9 cellular contexts compared by ENCODE assay signal in genomic region chr17:83195330-83196087, GRCh38.
DNase-seq lines count a peak whose midpoint lies in the region; ATAC-seq and TF ChIP-seq lines count a peak whose summit lies in the region.
"Had no signal": no experiment of that assay in that cellular context is flagged by ENCODE, and none has a peak within 500 bp of the region (broad histone marks: within the 10 kb centered on the region; RNA-seq: fewer than 3 reads in every experiment).

No MANE protein-coding gene starts in this region.

- intact Hi-C loops in IMR-90 (cut with micrococcal nuclease): no loop called here
- intact Hi-C loops in esophagus muscularis mucosa (cut with DNase I): no loop called here
- intact Hi-C loops in OCI-LY7 (cut with micrococcal nuclease; ENCODE audit: unreplicated experiment): no loop called here

- peak overlapping the region; percentile 32 for H3K4me3 Mint-ChIP-seq in natural killer cell treated with Interleukin-12 subunit alpha and Interleukin-12 subunit beta and Interleukin-15 and Interleukin-18, amount 100 ng/mL, for 72 hours

- H4K8ac ChIP-seq in IMR-90 (ENCODE audit: low read depth in 2 of 2, low read length in 2 of 2): no peak overlapping the region

- in situ Hi-C loops in IMR-90 (cut with MboI; ENCODE audit: low sequenced_read_pairs): no loop called here

- no peak for TF ChIP-seq CTCF in IMR-90 (conservative IDR thresholded peaks at IDR 0.05; ENCODE audit: low read depth, low read length)
- TF ChIP-seq CTCF in esophagus muscularis mucosa (IDR thresholded peaks at IDR 0.05): peak in 1 of 3 experiments; percentile 30
- no peak for TF ChIP-seq CTCF in OCI-LY7 (conservative IDR thresholded peaks at IDR 0.05; ENCODE audit: low read length)

- no peak for TF ChIP-seq EP300 in esophagus muscularis mucosa (IDR thresholded peaks at IDR 0.05)

- H3K9me3 ChIP-seq in IMR-90 (ENCODE audit: control insufficient read depth, insufficient read depth, low read length): no peaks in the 10 kb centered on the region; the same call in 1 of the 2 replicates
- no peaks in the 10 kb centered on the region for H3K9me3 ChIP-seq in esophagus muscularis mucosa
- H3K9me3 ChIP-seq in OCI-LY7 (ENCODE audit: low read length): no peaks in the 10 kb centered on the region

- BruUV-seq in IMR-90 (replicated peaks; lab: Mats Ljungman, UMichigan): no TSS peak
- BruUV-seq in OCI-LY7 (replicated peaks; lab: Mats Ljungman, UMichigan): no TSS peak

- DNase-seq in AG08396 (ENCODE audit: low spot score) (peak; percentile 81), IMR-90 (no peak), esophagus muscularis mucosa (ENCODE audit: extremely low spot score) (no peak), NCI-H1436 treated with DMSO at 0.1 percent for 48 hours (lab: John Stamatoyannopoulos, UW) (no peak), cerebellar cortex (ENCODE audit: low spot score) (no peak), OCI-LY7 (ENCODE audit: low spot score) (no peak), NCI-H1417 (lab: John Stamatoyannopoulos, UW) (no peak)
- peak; percentile 61 for DNase-seq in natural killer cell treated with Interleukin-12 subunit alpha and Interleukin-12 subunit beta and Interleukin-15 and Interleukin-18, amount 100 ng/mL, for 72 hours (ENCODE audit: low spot score)
- DNase-seq: DMS 273 treated with DMSO at 0.1 percent for 48 hours had no signal

- H3K27me3 ChIP-seq in IMR-90 (ENCODE audit: control insufficient read depth, insufficient read depth, low read length): peaks cover 5% of the 10 kb centered on the region; the same call in 1 of the 2 replicates
- H3K27me3 ChIP-seq in esophagus muscularis mucosa: no peaks in the 10 kb centered on the region

- H3K27ac ChIP-seq in IMR-90 (ENCODE audit: insufficient read depth, low read length) (no peak overlapping the region), esophagus muscularis mucosa (replicated peaks in 1 of 4) (peak overlapping the region; percentile 54 to 69 (median 66)), OCI-LY7 (ENCODE audit: low read depth, low read length, poor library complexity, severe bottlenecking) (no peak overlapping the region)

- H3K4me2 ChIP-seq in IMR-90 (ENCODE audit: low read depth, low read length) (no peak overlapping the region), OCI-LY7 (ENCODE audit: low read length) (no peak overlapping the region)

- CTCF ChIA-PET in IMR-90 (lab: Yijun Ruan, JAX) (no interaction called here), OCI-LY7 (lab: Charles Lee; ENCODE audit: unreplicated experiment) (no interaction called here)

- no peak for TF ChIP-seq POLR2A in IMR-90 (IDR thresholded peaks at IDR 0.05; ENCODE audit: low read depth, low read length)
- TF ChIP-seq POLR2A in esophagus muscularis mucosa (IDR thresholded peaks at IDR 0.05; ENCODE audit: low read depth): no peak

- no peaks in the 10 kb centered on the region for H3K36me3 Mint-ChIP-seq in natural killer cell treated with Interleukin-12 subunit alpha and Interleukin-12 subunit beta and Interleukin-15 and Interleukin-18, amount 100 ng/mL, for 72 hours

- H3K14ac ChIP-seq in IMR-90 (replicated peaks; ENCODE audit: low read depth, low read length): no peak overlapping the region

- dilution Hi-C loops in IMR-90 (cut with HindIII; ENCODE audit: low sequenced_read_pairs, unreplicated experiment): no loop called here

- no peak overlapping the region for H2BK5ac ChIP-seq in IMR-90 (ENCODE audit: low read depth, low read length, poor library complexity, severe bottlenecking)

- H3K9me3 Mint-ChIP-seq in natural killer cell treated with Interleukin-12 subunit alpha and Interleukin-12 subunit beta and Interleukin-15 and Interleukin-18, amount 100 ng/mL, for 72 hours: no peaks in the 10 kb centered on the region

- no peaks in the 10 kb centered on the region for H3K9me1 ChIP-seq in IMR-90 (ENCODE audit: insufficient read depth, low read length)

- H4K20me1 ChIP-seq in IMR-90 (ENCODE audit: insufficient read depth, low read length) (no peaks in the 10 kb centered on the region), OCI-LY7 (ENCODE audit: insufficient read depth, low read length) (no peaks in the 10 kb centered on the region)

- H3K4me1 ChIP-seq in IMR-90 (ENCODE audit: control insufficient read depth, insufficient read depth, low read length) (peaks cover 12% of the 10 kb centered on the region), esophagus muscularis mucosa (peaks cover 32 to 63% (median 46%) of the 10 kb centered on the region in 4 donors), OCI-LY7 (ENCODE audit: insufficient read depth, low read length, poor library complexity, severe bottlenecking) (peaks cover 38% of the 10 kb centered on the region)

- H3K4me1 Mint-ChIP-seq in natural killer cell treated with Interleukin-12 subunit alpha and Interleukin-12 subunit beta and Interleukin-15 and Interleukin-18, amount 100 ng/mL, for 72 hours (ENCODE audit: low read depth in 2 of 2): peaks cover 29 to 50% of the 10 kb centered on the region in 2 donors

- no peaks in the 10 kb centered on the region for H3K27me3 Mint-ChIP-seq in natural killer cell treated with Interleukin-12 subunit alpha and Interleukin-12 subunit beta and Interleukin-15 and Interleukin-18, amount 100 ng/mL, for 72 hours

- no peak overlapping the region for H3K18ac ChIP-seq in IMR-90 (ENCODE audit: low read depth, low read length)

- peak overlapping the region; percentile 75 for H2AFZ ChIP-seq in IMR-90 (replicated peaks; ENCODE audit: low read length, poor library complexity)
- no peak overlapping the region for H2AFZ ChIP-seq in OCI-LY7 (ENCODE audit: low read length)

- peak overlapping the region in 1 of 2 donors; percentile 57 for H3K27ac Mint-ChIP-seq in natural killer cell treated with Interleukin-12 subunit alpha and Interleukin-12 subunit beta and Interleukin-15 and Interleukin-18, amount 100 ng/mL, for 72 hours

- H3K4me3 ChIP-seq in IMR-90 (ENCODE audit: insufficient read depth, low read depth, low read length) (no peak overlapping the region), esophagus muscularis mucosa (no peak overlapping the region), OCI-LY7 (ENCODE audit: low read depth, low read length, poor library complexity, severe bottlenecking) (no peak overlapping the region)

- no peak overlapping the region for H2AK5ac ChIP-seq in IMR-90 (ENCODE audit: low read depth, low read length)

- no peak overlapping the region; the same call in none of the 2 replicates for H2BK20ac ChIP-seq in IMR-90 (ENCODE audit: low read depth, low read length)

- H3K9me2 ChIP-seq in OCI-LY7 (ENCODE audit: insufficient read depth, low read length): no peaks in the 10 kb centered on the region

- H2BK15ac ChIP-seq in IMR-90 (ENCODE audit: low read depth, low read length): no peak overlapping the region

- no peak overlapping the region for H4K91ac ChIP-seq in IMR-90 (ENCODE audit: insufficient read depth, low read depth, low read length)

- no peaks in the 10 kb centered on the region for H3K79me2 ChIP-seq in OCI-LY7 (ENCODE audit: insufficient read depth, low read depth, low read length)

- H3K79me1 ChIP-seq in IMR-90 (ENCODE audit: low read depth in 1 of 2, low read length in 2 of 2): no peaks in the 10 kb centered on the region

- 81% methylated on average over 4 of the region's 21 CpGs; no CpG with 5 or more reads in 1 of the 2 experiments for WGBS in IMR-90 (ENCODE audit: extremely low coverage in 2 of 2, insufficient read length in 1 of 2), 2 experiments
- 78% methylated on average over 6 of the region's 21 CpGs for WGBS in esophagus muscularis mucosa

- 0 out of 2 replicates have a peak overlapping the region, but pooled peaks have one; percentile 0 for H2BK120ac ChIP-seq in IMR-90 (ENCODE audit: low read depth, low read length)

- 0 out of 2 replicates have a peak overlapping the region, but pooled peaks have one; percentile 29 for H3K4ac ChIP-seq in IMR-90 (ENCODE audit: low read depth, low read length)

- peak; percentile 58 for ATAC-seq in IMR-90 (ENCODE audit: low read depth)
- ATAC-seq in natural killer cell treated with Interleukin-12 subunit alpha and Interleukin-12 subunit beta and Interleukin-15 and Interleukin-18, amount 100 ng/mL, for 72 hours: no peak

- H4K5ac ChIP-seq in IMR-90 (ENCODE audit: low read depth, low read length): peak overlapping the region; percentile 42; the same call in 1 of the 2 replicates

- POLR2A ChIA-PET in IMR-90 (lab: Charles Lee; ENCODE audit: unreplicated experiment) (no interaction called here), OCI-LY7 (lab: Charles Lee) (no interaction called here)

- H3K36me3 ChIP-seq in IMR-90 (ENCODE audit: control insufficient read depth, insufficient read depth, low read length) (no peaks in the 10 kb centered on the region), esophagus muscularis mucosa (no peaks in the 10 kb centered on the region), OCI-LY7 (ENCODE audit: insufficient read depth, low read length) (no peaks in the 10 kb centered on the region)

- no peak overlapping the region for H3K9ac ChIP-seq in IMR-90 (ENCODE audit: low read depth, low read length)

- peak overlapping the region; percentile 44 for H2AK9ac ChIP-seq in IMR-90 (replicated peaks; ENCODE audit: low read depth, low read length, poor library complexity)

- no peak for TF ChIP-seq RAD21 in IMR-90 (IDR thresholded peaks at IDR 0.05; ENCODE audit: low read length)

- no peak overlapping the region for H3K23ac ChIP-seq in IMR-90 (ENCODE audit: low read depth, low read length)

- H3K56ac ChIP-seq in IMR-90 (ENCODE audit: extremely low read depth, insufficient read depth, low read length): no peak overlapping the region

TF ChIP-seq in IMR-90, 13 proteins besides CTCF, POLR2A, EP300 and RAD21 (continues in another document):
- no peak for TF ChIP-seq RFX5 (IDR thresholded peaks at IDR 0.05; ENCODE audit: low read depth, low read length)
- no peak for TF ChIP-seq SMC3 (IDR thresholded peaks at IDR 0.05; ENCODE audit: low read depth, low read length)
- TF ChIP-seq CHD1 (IDR thresholded peaks at IDR 0.05; ENCODE audit: low read depth, low read length): no peak
- no peak for TF ChIP-seq RCOR1 (IDR thresholded peaks at IDR 0.05; ENCODE audit: insufficient replicate concordance, low read length)
- no peak for TF ChIP-seq CEBPB (IDR thresholded peaks at IDR 0.05; ENCODE audit: low read depth, low read length)
- TF ChIP-seq MXI1 (IDR thresholded peaks at IDR 0.05; ENCODE audit: borderline replicate concordance, low read depth, low read length): no peak
- TF ChIP-seq MAFK (IDR thresholded peaks at IDR 0.05; ENCODE audit: low read depth, low read length): no peak
- no peak for TF ChIP-seq ELK1 (IDR thresholded peaks at IDR 0.05; ENCODE audit: borderline replicate concordance, low read depth, low read length)

Comparison
In these comparisons a context has a peak if more than half of its experiments do, and no peak if none do; other contexts are left out.
1. DNase-seq: peak in AG08396 (single experiment) and natural killer cell treated with Interleukin-12 subunit alpha and Interleukin-12 subunit beta and Interleukin-15 and Interleukin-18, amount 100 ng/mL, for 72 hours (single experiment); none in IMR-90 (single experiment), esophagus muscularis mucosa (single experiment), NCI-H1436 treated with DMSO at 0.1 percent for 48 hours (single experiment), cerebellar cortex (single experiment), OCI-LY7 (single experiment) and NCI-H1417 (0 of 3).
2. H3K27ac ChIP-seq: peak in esophagus muscularis mucosa (4 of 4); none in IMR-90 (single experiment) and OCI-LY7 (single experiment).